ENCODE assay signal across 1 cellular context in genomic region chr19:19489804-19490204, GRCh38.
TF ChIP-seq lines count a peak whose summit lies in the region.

No MANE protein-coding gene starts in this region.

TF ChIP-seq in H1, 55 proteins besides CTCF, POLR2A, EP300 and RAD21:
- no peak for TF ChIP-seq SUZ12 (IDR thresholded peaks at IDR 0.05; ENCODE audit: low read length)
- no peak for TF ChIP-seq NRF1 (IDR thresholded peaks at IDR 0.05; ENCODE audit: low read depth, low read length)
- TF ChIP-seq MAFK (IDR thresholded peaks at IDR 0.05; ENCODE audit: low read depth, low read length), result no peak
- TF ChIP-seq SP2 (IDR thresholded peaks at IDR 0.05; ENCODE audit: low read length), result no peak
- no peak for TF ChIP-seq ASH2L (IDR thresholded peaks at IDR 0.05; ENCODE audit: low read length)
TF ChIP-seq in H1: peak in this region for 0.
